Comparison of ENCODE assay signal across 21 cellular contexts in the genomic region with DNA sequence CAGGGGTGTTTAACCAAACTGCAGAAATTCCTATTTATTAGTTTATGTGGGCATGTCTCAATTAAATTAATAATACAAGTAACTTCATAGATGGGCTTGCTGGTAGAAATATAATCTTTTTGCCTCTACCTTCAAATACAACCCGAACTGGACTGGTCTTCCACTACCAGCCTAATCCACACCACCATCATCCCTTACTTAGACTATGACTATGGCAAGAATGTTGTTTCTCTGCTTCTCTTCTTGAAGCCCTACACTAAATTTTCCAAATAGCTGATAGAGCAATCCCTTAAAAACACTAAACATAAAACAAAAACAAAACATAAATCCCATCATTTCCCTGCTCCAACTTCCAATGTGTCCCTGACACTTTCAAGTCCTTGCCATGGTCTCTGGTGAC. TPM values are rescaled to one million over a fixed set of nuclear protein-coding genes. Genes with fewer than 3 reads are reported as not detected.
A peak's percentile ranks its signal among the peaks of the same experiment; 100 is the strongest.
DNase-seq lines count a peak whose midpoint lies in the region; ATAC-seq, FAIRE-seq and TF ChIP-seq lines count a peak whose summit lies in the region.
"Had no signal": no experiment of that assay in that cellular context is flagged by ENCODE, and none has a peak within 500 bp of the region (broad histone marks: within the 10 kb centered on the region; RNA-seq: fewer than 3 reads in every experiment).

No MANE protein-coding gene starts in this region.

- H3K4me3 ChIP-seq in CD4-positive, CD25-positive, alpha-beta regulatory T cell (ENCODE audit: low read depth, low read length), result no peak overlapping the region
- H3K4me3 ChIP-seq in GM12878, result no peak overlapping the region
- no peak overlapping the region for H3K4me3 ChIP-seq in osteoblast (ENCODE audit: insufficient read depth, low read length)
- no peak overlapping the region for H3K4me3 ChIP-seq in SK-N-SH (ENCODE audit: low read depth in 2 of 2, low read length in 1 of 2)
- H3K4me3 ChIP-seq: PC-9, SJSA1 had no signal

- peaks cover 45% of the 10 kb centered on the region for H3K36me3 Mint-ChIP-seq in activated CD8-positive, alpha-beta T cell treated with anti-CD3 and anti-CD28 coated beads, Interleukin-2, amount 10 ng/mL, durations not matched to agents 7 days and 5 days (ENCODE audit: low read depth)
- peaks cover 40% of the 10 kb centered on the region for H3K36me3 Mint-ChIP-seq in activated CD8-positive, alpha-beta T cell treated with anti-CD3 and anti-CD28 coated beads for 36 hours (ENCODE audit: low read depth)
- peaks cover 38% of the 10 kb centered on the region for H3K36me3 Mint-ChIP-seq in CD4-positive, CD25-positive, alpha-beta regulatory T cell
- peaks cover 46% of the 10 kb centered on the region for H3K36me3 Mint-ChIP-seq in stimulated activated memory B cell treated with anti-CD40 and anti-IgM and Interleukin-4, amounts not matched to agents 10 μg/mL and 1 μg/mL and 100 μg/mL, for 72 hours

- no peak for DNase-seq in activated CD8-positive, alpha-beta T cell treated with anti-CD3 and anti-CD28 coated beads, Interleukin-2, amount 10 ng/mL, durations not matched to agents 7 days and 5 days
- no peak for DNase-seq in activated CD8-positive, alpha-beta T cell treated with anti-CD3 and anti-CD28 coated beads for 36 hours
- DNase-seq in CD4-positive, CD25-positive, alpha-beta regulatory T cell, result no peak
- DNase-seq in GM12878 (ENCODE audit: low read depth, low spot score), result no peak
- DNase-seq in osteoblast (ENCODE audit: insufficient read length, low spot score, missing footprints), result peak; percentile 58
- DNase-seq in SK-N-SH, result no peak
- DNase-seq: 8988T; BE2C; CD8-positive, alpha-beta memory T cell; DND-41; HCEC 1CT; KG1; NCI-H146; NCI-H2081 treated with DMSO at 0.1 percent for 48 hours; NCI-H510A; NCI-H774; PC-9 had no signal

- BruUV-seq in GM12878 (replicated peaks; lab: Mats Ljungman, UMichigan), result no TSS peak

- H3K4me1 ChIP-seq in CD4-positive, CD25-positive, alpha-beta regulatory T cell (ENCODE audit: control insufficient read depth, insufficient read depth, low read length, poor library complexity, severe bottlenecking), result no peaks in the 10 kb centered on the region
- no peaks in the 10 kb centered on the region for H3K4me1 ChIP-seq in GM12878 (ENCODE audit: control insufficient read depth, insufficient read depth, low read length)
- H3K4me1 ChIP-seq in osteoblast (ENCODE audit: insufficient read depth, low read length), result peaks cover 5% of the 10 kb centered on the region
- H3K4me1 ChIP-seq in SK-N-SH (ENCODE audit: control insufficient read depth in 1 of 2, insufficient read depth in 2 of 2, low read depth in 1 of 2, low read length in 1 of 2), result no peaks in the 10 kb centered on the region; a peak in 1 of 4 replicates
- H3K4me1 ChIP-seq: BE2C, SJSA1 had no signal

- H3K4me1 Mint-ChIP-seq in activated CD8-positive, alpha-beta T cell treated with anti-CD3 and anti-CD28 coated beads, Interleukin-2, amount 10 ng/mL, durations not matched to agents 7 days and 5 days (ENCODE audit: low read depth), result no peaks in the 10 kb centered on the region
- no peaks in the 10 kb centered on the region for H3K4me1 Mint-ChIP-seq in activated CD8-positive, alpha-beta T cell treated with anti-CD3 and anti-CD28 coated beads for 36 hours (ENCODE audit: low read depth)
- peaks cover 0 to 12% (median 4%) of the 10 kb centered on the region in 4 donors for H3K4me1 Mint-ChIP-seq in CD4-positive, CD25-positive, alpha-beta regulatory T cell
- no peaks in the 10 kb centered on the region for H3K4me1 Mint-ChIP-seq in stimulated activated memory B cell treated with anti-CD40 and anti-IgM and Interleukin-4, amounts not matched to agents 10 μg/mL and 1 μg/mL and 100 μg/mL, for 72 hours

- H3K4me2 ChIP-seq in GM12878 (ENCODE audit: control insufficient read depth, insufficient read depth), result no peak overlapping the region
- H3K4me2 ChIP-seq in osteoblast (ENCODE audit: insufficient read depth, low read length), result no peak overlapping the region
- H3K4me2 ChIP-seq in SK-N-SH, result no peak overlapping the region
- H3K4me2 ChIP-seq: PC-9 had no signal

- TF ChIP-seq RAD21 in GM12878 (IDR thresholded peaks at IDR 0.05; ENCODE audit: insufficient read depth, low read depth, low read length) (no peak), SK-N-SH (IDR thresholded peaks at IDR 0.05; ENCODE audit: low read length) (no peak)

- H3F3A ChIP-seq in SK-N-SH (replicated peaks; ENCODE audit: insufficient read depth), result no peaks in the 10 kb centered on the region

- H3K79me2 ChIP-seq in GM12878 (ENCODE audit: control insufficient read depth, insufficient read depth, low read length) (no peaks in the 10 kb centered on the region), osteoblast (ENCODE audit: insufficient read depth, low read length) (peaks cover 5% of the 10 kb centered on the region), SK-N-SH (ENCODE audit: insufficient read depth) (no peaks in the 10 kb centered on the region)

- no peaks in the 10 kb centered on the region for H4K20me1 ChIP-seq in GM12878 (ENCODE audit: control insufficient read depth, insufficient read depth)
- no peaks in the 10 kb centered on the region for H4K20me1 ChIP-seq in osteoblast (ENCODE audit: insufficient read depth, low read length)
- no peaks in the 10 kb centered on the region for H4K20me1 ChIP-seq in SK-N-SH (ENCODE audit: insufficient read depth)

- TF ChIP-seq EP300 in GM12878 (IDR thresholded peaks at IDR 0.05; ENCODE audit: borderline replicate concordance in 1 of 2, control insufficient read depth in 1 of 2, low read depth in 2 of 2, low read length in 2 of 2) (no peak), SK-N-SH (IDR thresholded peaks at IDR 0.05; ENCODE audit: borderline replicate concordance in 1 of 2, low read depth in 1 of 2, low read length in 1 of 2) (no peak)

- H2AFZ ChIP-seq in GM12878 (ENCODE audit: control insufficient read depth, low read depth, low read length), result no peak overlapping the region
- no peak overlapping the region for H2AFZ ChIP-seq in osteoblast (ENCODE audit: low read length)
- H2AFZ ChIP-seq in SK-N-SH (ENCODE audit: low read depth), result no peak overlapping the region
- H2AFZ ChIP-seq: PC-9 had no signal

- intact Hi-C loops in activated CD8-positive, alpha-beta T cell treated with anti-CD3 and anti-CD28 coated beads for 36 hours (cut with micrococcal nuclease), result no loop called here
- intact Hi-C loops in GM12878 (cut with micrococcal nuclease; ENCODE audit: unreplicated experiment), result no loop called here

- H3K27ac ChIP-seq in CD4-positive, CD25-positive, alpha-beta regulatory T cell (ENCODE audit: insufficient read depth, low read length, poor library complexity, severe bottlenecking), result no peak overlapping the region
- H3K27ac ChIP-seq in GM12878 (ENCODE audit: control insufficient read depth, insufficient read depth) (no peak overlapping the region), osteoblast (ENCODE audit: low read depth, low read length) (no peak overlapping the region), SK-N-SH (ENCODE audit: low read depth in 2 of 2, low read length in 1 of 2) (no peak overlapping the region)
- H3K27ac ChIP-seq: PC-9, SJSA1 had no signal

- no peaks in the 10 kb centered on the region for H3K9me3 ChIP-seq in CD4-positive, CD25-positive, alpha-beta regulatory T cell (ENCODE audit: control insufficient read depth in 2 of 2, low read length in 2 of 2)
- H3K9me3 ChIP-seq in GM12878 (replicated peaks; ENCODE audit: control insufficient read depth, insufficient read depth, low read length) (no peaks in the 10 kb centered on the region), osteoblast (ENCODE audit: low read depth, low read length) (no peaks in the 10 kb centered on the region), SK-N-SH (no peaks in the 10 kb centered on the region)
- H3K9me3 ChIP-seq: BE2C, SJSA1 had no signal

- H3K9me3 Mint-ChIP-seq in activated CD8-positive, alpha-beta T cell treated with anti-CD3 and anti-CD28 coated beads, Interleukin-2, amount 10 ng/mL, durations not matched to agents 7 days and 5 days (ENCODE audit: insufficient read depth), result no peaks in the 10 kb centered on the region
- H3K9me3 Mint-ChIP-seq in activated CD8-positive, alpha-beta T cell treated with anti-CD3 and anti-CD28 coated beads for 36 hours, result no peaks in the 10 kb centered on the region
- H3K9me3 Mint-ChIP-seq in CD4-positive, CD25-positive, alpha-beta regulatory T cell, result no peaks in the 10 kb centered on the region
- H3K9me3 Mint-ChIP-seq in stimulated activated memory B cell treated with anti-CD40 and anti-IgM and Interleukin-4, amounts not matched to agents 10 μg/mL and 1 μg/mL and 100 μg/mL, for 72 hours, result no peaks in the 10 kb centered on the region
- H3K9me3 Mint-ChIP-seq: CD8-positive, alpha-beta memory T cell had no signal

- no peaks in the 10 kb centered on the region for H3K27me3 ChIP-seq in CD4-positive, CD25-positive, alpha-beta regulatory T cell (ENCODE audit: control insufficient read depth, insufficient read depth, low read length)
- H3K27me3 ChIP-seq in GM12878 (replicated peaks in 1 of 2; ENCODE audit: control insufficient read depth in 2 of 2, insufficient read depth in 2 of 2, low read length in 1 of 2), result no peaks in the 10 kb centered on the region
- no peaks in the 10 kb centered on the region for H3K27me3 ChIP-seq in osteoblast (ENCODE audit: insufficient read depth, low read length)
- H3K27me3 ChIP-seq in SK-N-SH (ENCODE audit: insufficient read depth), result no peaks in the 10 kb centered on the region
- H3K27me3 ChIP-seq: BE2C, SJSA1 had no signal

- peak overlapping the region; percentile 41 for H3K27ac Mint-ChIP-seq in activated CD8-positive, alpha-beta T cell treated with anti-CD3 and anti-CD28 coated beads, Interleukin-2, amount 10 ng/mL, durations not matched to agents 7 days and 5 days
- no peak overlapping the region for H3K27ac Mint-ChIP-seq in activated CD8-positive, alpha-beta T cell treated with anti-CD3 and anti-CD28 coated beads for 36 hours
- peak overlapping the region; percentile 54 to 65 (median 62) for H3K27ac Mint-ChIP-seq in CD4-positive, CD25-positive, alpha-beta regulatory T cell
- no peak overlapping the region for H3K27ac Mint-ChIP-seq in stimulated activated memory B cell treated with anti-CD40 and anti-IgM and Interleukin-4, amounts not matched to agents 10 μg/mL and 1 μg/mL and 100 μg/mL, for 72 hours

- H3K9ac ChIP-seq in GM12878 (ENCODE audit: control insufficient read depth, insufficient read depth, low read length), result no peak overlapping the region
- H3K9ac ChIP-seq in SK-N-SH, result no peak overlapping the region

- no peaks in the 10 kb centered on the region for H3K9me2 ChIP-seq in SK-N-SH

- peak; percentile 35 for FAIRE-seq in GM12878 (lab: Jason Lieb, UNC)
- FAIRE-seq: G401.6 had no signal

- no peak for TF ChIP-seq POLR2A in GM12878 (IDR thresholded peaks at IDR 0.05; ENCODE audit: low read depth, low read length)

- in situ Hi-C loops in GM12878 (cut with MboI), result no loop called here

- 95% methylated on average over 1 of the region's 1 CpG for WGBS in GM12878 (ENCODE audit: insufficient coverage, insufficient replicate concordance, low lambda C conversion rate, missing lambda C conversion rate)
- WGBS in SK-N-SH (ENCODE audit: low lambda C conversion rate), result 92% methylated on average over 1 of the region's 1 CpG

- RAD21 ChIA-PET in GM12878 (lab: Charles Lee; ENCODE audit: unreplicated experiment), result no interaction called here

- SMC1A ChIA-PET in GM12878 (lab: Charles Lee; ENCODE audit: uncharacterized antibody, unreplicated experiment), result no interaction called here

- no peaks in the 10 kb centered on the region for H3K27me3 Mint-ChIP-seq in activated CD8-positive, alpha-beta T cell treated with anti-CD3 and anti-CD28 coated beads, Interleukin-2, amount 10 ng/mL, durations not matched to agents 7 days and 5 days (ENCODE audit: low read depth)
- no peaks in the 10 kb centered on the region for H3K27me3 Mint-ChIP-seq in activated CD8-positive, alpha-beta T cell treated with anti-CD3 and anti-CD28 coated beads for 36 hours
- H3K27me3 Mint-ChIP-seq in CD4-positive, CD25-positive, alpha-beta regulatory T cell, result no peaks in the 10 kb centered on the region
- no peaks in the 10 kb centered on the region for H3K27me3 Mint-ChIP-seq in stimulated activated memory B cell treated with anti-CD40 and anti-IgM and Interleukin-4, amounts not matched to agents 10 μg/mL and 1 μg/mL and 100 μg/mL, for 72 hours
- H3K27me3 Mint-ChIP-seq: CD8-positive, alpha-beta memory T cell had no signal

- POLR2A ChIA-PET in activated CD8-positive, alpha-beta T cell treated with anti-CD3 and anti-CD28 coated beads, Interleukin-2, amount 10 ng/mL, durations not matched to agents 7 days and 5 days (lab: Charles Lee), result no interaction called here
- POLR2A ChIA-PET in activated CD8-positive, alpha-beta T cell treated with anti-CD3 and anti-CD28 coated beads for 36 hours (lab: Charles Lee), result interaction anchor here (1.1 kb wide), 1 partner anchor 8 kb away, joined by 5 read pairs; no protein-coding TSS in a partner anchor
- POLR2A ChIA-PET in GM12878 (lab: Charles Lee), result no interaction called here
- POLR2A ChIA-PET in SK-N-SH (lab: Yijun Ruan, JAX), result no interaction called here

- CTCF ChIA-PET in activated CD8-positive, alpha-beta T cell treated with anti-CD3 and anti-CD28 coated beads, Interleukin-2, amount 10 ng/mL, durations not matched to agents 7 days and 5 days (lab: Charles Lee), result interaction anchor here (1.4 kb wide), 1 partner anchor 8 kb away, joined by 3 read pairs; no protein-coding TSS in a partner anchor
- CTCF ChIA-PET in activated CD8-positive, alpha-beta T cell treated with anti-CD3 and anti-CD28 coated beads for 36 hours (lab: Charles Lee), result no interaction called here
- CTCF ChIA-PET in GM12878 (lab: Yijun Ruan, JAX), result no interaction called here
- CTCF ChIA-PET in SK-N-SH (lab: Yijun Ruan, JAX), result no interaction called here

- TF ChIP-seq CTCF in activated CD8-positive, alpha-beta T cell treated with anti-CD3 and anti-CD28 coated beads for 36 hours (IDR thresholded peaks at IDR 0.05), result no peak
- TF ChIP-seq CTCF in GM12878 (IDR thresholded peaks at IDR 0.05 in 2 of 3, conservative IDR thresholded peaks at IDR 0.05 in 1 of 3; ENCODE audit: control insufficient read depth in 2 of 3, extremely low read depth in 1 of 3, insufficient read depth in 1 of 3, low read depth in 3 of 3, low read length in 3 of 3) (no peak), osteoblast (IDR thresholded peaks at IDR 0.05; ENCODE audit: extremely low read depth, low read depth, low read length) (no peak), SK-N-SH (IDR thresholded peaks at IDR 0.05) (no peak)

- peaks cover 69% of the 10 kb centered on the region for H3K36me3 ChIP-seq in CD4-positive, CD25-positive, alpha-beta regulatory T cell (ENCODE audit: control insufficient read depth, insufficient read depth, low read length)
- H3K36me3 ChIP-seq in GM12878 (ENCODE audit: control insufficient read depth in 2 of 2, insufficient read depth in 2 of 2, low read length in 1 of 2) (peaks cover 3 to 19% of the 10 kb centered on the region in 2 experiments), osteoblast (ENCODE audit: insufficient read depth, low read length) (peaks cover 38% of the 10 kb centered on the region), SK-N-SH (replicated peaks in 1 of 2; ENCODE audit: control insufficient read depth in 1 of 2, insufficient read depth in 2 of 2, low read length in 1 of 2) (peaks cover 21 to 46% of the 10 kb centered on the region in 2 experiments)

- H3K4me3 Mint-ChIP-seq in activated CD8-positive, alpha-beta T cell treated with anti-CD3 and anti-CD28 coated beads, Interleukin-2, amount 10 ng/mL, durations not matched to agents 7 days and 5 days, result no peak overlapping the region
- H3K4me3 Mint-ChIP-seq in activated CD8-positive, alpha-beta T cell treated with anti-CD3 and anti-CD28 coated beads for 36 hours, result no peak overlapping the region
- H3K4me3 Mint-ChIP-seq in CD4-positive, CD25-positive, alpha-beta regulatory T cell, result no peak overlapping the region
- H3K4me3 Mint-ChIP-seq in stimulated activated memory B cell treated with anti-CD40 and anti-IgM and Interleukin-4, amounts not matched to agents 10 μg/mL and 1 μg/mL and 100 μg/mL, for 72 hours, result no peak overlapping the region
- H3K4me3 Mint-ChIP-seq: CD8-positive, alpha-beta memory T cell had no signal

- ATAC-seq in activated CD8-positive, alpha-beta T cell treated with anti-CD3 and anti-CD28 coated beads, Interleukin-2, amount 10 ng/mL, durations not matched to agents 7 days and 5 days, result no peak
- ATAC-seq in activated CD8-positive, alpha-beta T cell treated with anti-CD3 and anti-CD28 coated beads for 36 hours, result no peak
- no peak for ATAC-seq in CD4-positive, CD25-positive, alpha-beta regulatory T cell (ENCODE audit: low read depth in 2 of 2)
- ATAC-seq in GM12878 (no peak), HG03097 (IDR thresholded peaks at IDR 0.05; ENCODE audit: low FRiP score, unreplicated experiment) (no peak)
- ATAC-seq in stimulated activated memory B cell treated with anti-CD40 and anti-IgM and Interleukin-4, amounts not matched to agents 10 μg/mL and 1 μg/mL and 100 μg/mL, for 72 hours, result no peak

RNA-seq across cellular contexts. Expression of gene ULK2, which starts 47.8 kb away (rescaled TPM):
- 1 to 10 TPM; 8.7 to 9.5 TPM for total RNA-seq in activated CD8-positive, alpha-beta T cell treated with anti-CD3 and anti-CD28 coated beads, Interleukin-2, amount 10 ng/mL, durations not matched to agents 7 days and 5 days
- 1 to 10 TPM; 6.3 TPM for total RNA-seq in activated CD8-positive, alpha-beta T cell treated with anti-CD3 and anti-CD28 coated beads for 36 hours
- 12.0 TPM for total RNA-seq in CD4-positive, CD25-positive, alpha-beta regulatory T cell
- polyA plus RNA-seq in CD4-positive, CD25-positive, alpha-beta regulatory T cell, result 1 to 10 TPM; 2.9 to 5.6 (median 4.2) TPM
- 1.4 and 1.6 TPM in 2 replicates for total RNA-seq in GM12878 (2013; cell fraction: nucleolus; rRNA removed)
- total RNA-seq in GM12878 (2014; rRNA removed) (2.0 and 2.6 TPM in 2 replicates), GM12878 (2014; rRNA removed; fragmentation: Illumina TruSeq; extraction: Trizol) (1.2 and 1.6 TPM in 2 replicates), GM12878 (2021) (2.4 and 2.6 TPM in 2 replicates), osteoblast (27.5 and 37.1 TPM in 2 replicates)
- 1.7 TPM for polyA plus RNA-seq in GM12878 (2011; ENCODE audit: low read depth)
- polyA plus RNA-seq in GM12878 (2011; rRNA removed) (4.9 and 5.3 TPM in 2 replicates), GM12878 (2014; fragmentation: Illumina TruSeq; extraction: Trizol) (3.4 and 5.8 TPM in 2 replicates), GM12878 (2014; fragmentation: Nextera tagmentation; extraction: Ambion mirVana) (under 1 TPM; 0.29 to 0.39 TPM), GM12878 (2014; rRNA removed) (2.3 and 3.1 TPM in 2 replicates), GM12878 (2016; fragmentation: Nextera tagmentation; extraction: Ambion mirVana) (1 to 10 TPM in 1 of 2 experiments, under 1 TPM in 1; 0.97 to 1.0 TPM), SK-N-SH (2012; rRNA removed) (18.0 and 28.0 TPM in 2 replicates)
- 3.3 and 3.4 TPM in 2 replicates for polyA plus RNA-seq in GM12878 (2011; cell fraction: cytosol; rRNA removed)
- 3.5 and 5.0 TPM in 2 replicates for polyA plus RNA-seq in GM12878 (2011; cell fraction: nucleus; rRNA removed)
- polyA plus RNA-seq in GM12878 (2012), result 1.2 and 1.8 TPM in 2 replicates
- 5.0 and 12.7 TPM in 2 replicates for polyA minus RNA-seq in GM12878 (2011; rRNA and poly(A)+ RNA removed)
- 3.0 and 6.1 TPM in 2 replicates for polyA minus RNA-seq in GM12878 (2011; cell fraction: cytosol; rRNA and poly(A)+ RNA removed)
- 4.2 and 6.4 TPM in 2 replicates for polyA minus RNA-seq in GM12878 (2011; cell fraction: nucleus; rRNA and poly(A)+ RNA removed)
- 13.1 and 17.7 TPM in 2 replicates for polyA plus RNA-seq in SK-N-SH (2012; cell fraction: cytosol; rRNA removed)
- polyA plus RNA-seq in SK-N-SH (2012; cell fraction: nucleus; rRNA removed), result 30.2 and 45.2 TPM in 2 replicates

Comparison
In these comparisons a context has a peak if more than half of its experiments do, and no peak if none do; other contexts are left out.
1. H3K27ac Mint-ChIP-seq: peak in activated CD8-positive, alpha-beta T cell treated with anti-CD3 and anti-CD28 coated beads, Interleukin-2, amount 10 ng/mL, durations not matched to agents 7 days and 5 days (single experiment) and CD4-positive, CD25-positive, alpha-beta regulatory T cell (3 of 3); none in activated CD8-positive, alpha-beta T cell treated with anti-CD3 and anti-CD28 coated beads for 36 hours (single experiment) and stimulated activated memory B cell treated with anti-CD40 and anti-IgM and Interleukin-4, amounts not matched to agents 10 μg/mL and 1 μg/mL and 100 μg/mL, for 72 hours (single experiment).